18 cellular contexts compared by ENCODE assay signal in the genomic region with DNA sequence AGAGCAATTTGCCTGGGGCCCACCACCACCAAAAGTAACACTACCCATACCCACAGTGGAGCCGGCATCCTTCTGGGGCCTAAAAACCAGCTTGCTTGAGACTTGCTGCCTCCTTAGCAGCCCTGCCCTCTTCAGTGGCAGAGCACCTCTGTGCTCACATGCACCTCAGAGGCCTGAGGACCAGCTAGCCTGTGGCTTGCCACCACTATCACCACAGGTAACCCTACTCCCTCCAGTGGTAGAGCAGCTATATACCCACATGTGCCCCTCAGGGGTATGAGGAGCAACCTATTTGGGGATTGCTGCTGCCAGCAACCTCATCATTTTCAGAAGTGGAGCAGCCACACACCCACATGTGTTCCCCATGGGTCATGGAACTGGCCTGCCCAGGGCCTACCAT.
DNase-seq lines count a peak whose midpoint lies in the region; ATAC-seq, FAIRE-seq and TF ChIP-seq lines count a peak whose summit lies in the region.
"Had no signal": no experiment of that assay in that cellular context is flagged by ENCODE, and none has a peak within 500 bp of the region (broad histone marks: within the 10 kb centered on the region; RNA-seq: fewer than 3 reads in every experiment).

No MANE protein-coding gene starts in this region.

- no CpG with 5 or more reads among the region's 1 CpG for WGBS in H9 (ENCODE audit: extremely low coverage, insufficient read length, low lambda C conversion rate)

- no peak overlapping the region for H2AFZ ChIP-seq in H9 (ENCODE audit: low read length)
- H2AFZ ChIP-seq: GM23338 had no signal

- peak; percentile 68 for ATAC-seq in WTC11
- ATAC-seq: A549, GM23338, HepG2 had no signal

- no peaks in the 10 kb centered on the region for H3K4me1 Mint-ChIP-seq in H9
- no peaks in the 10 kb centered on the region for H3K4me1 Mint-ChIP-seq in WTC11
- peaks cover 41 to 62% of the 10 kb centered on the region in 2 donors for H3K4me1 Mint-ChIP-seq in immature natural killer cell
- H3K4me1 Mint-ChIP-seq: GM23338 had no signal

- no peaks in the 10 kb centered on the region for H3K36me3 ChIP-seq in kidney (ENCODE audit: control insufficient read depth in 1 of 2, insufficient read depth in 2 of 2, low read length in 2 of 2)
- H3K36me3 ChIP-seq: BE2C had no signal

- no peak overlapping the region for H3K4ac ChIP-seq in H9 (ENCODE audit: low read depth, low read length)

- no peak overlapping the region for H4K8ac ChIP-seq in H9 (replicated peaks; ENCODE audit: insufficient read length, low read depth, low read length)

- no peak overlapping the region for H3K27ac ChIP-seq in H9 (ENCODE audit: insufficient read length, low read depth, low read length)
- H3K27ac ChIP-seq in kidney (ENCODE audit: low read depth in 2 of 2, low read length in 2 of 2): no peak overlapping the region
- H3K27ac ChIP-seq: A549 had no signal

- H3K27me3 Mint-ChIP-seq in H9 (ENCODE audit: low read depth): no peaks in the 10 kb centered on the region
- H3K27me3 Mint-ChIP-seq in WTC11 (ENCODE audit: low read depth): no peaks in the 10 kb centered on the region
- peaks cover 0 to 5% (median 3%) of the 10 kb centered on the region in 3 donors for H3K27me3 Mint-ChIP-seq in immature natural killer cell (ENCODE audit: low read depth in 3 of 3)

- intact Hi-C loops in kidney (cut with DNase I): no loop called here

- H3T11ph ChIP-seq in H9 (ENCODE audit: low read length): no peak overlapping the region

- POLR2A ChIA-PET in WTC11 (lab: Charles Lee): no interaction called here

- H4K20me1 ChIP-seq in H9 (ENCODE audit: control insufficient read depth, insufficient read depth, insufficient read length): no peaks in the 10 kb centered on the region

- H3K27ac Mint-ChIP-seq in H9: no peak overlapping the region; a peak in 1 of 7 replicates
- no peak overlapping the region for H3K27ac Mint-ChIP-seq in WTC11
- H3K27ac Mint-ChIP-seq in immature natural killer cell: no peak overlapping the region
- H3K27ac Mint-ChIP-seq: GM23338 had no signal

- H2BK20ac ChIP-seq in H9 (ENCODE audit: low read depth, low read length, poor library complexity, severe bottlenecking): no peak overlapping the region

- H4K91ac ChIP-seq in H9 (ENCODE audit: insufficient read length, low read depth, low read length): no peak overlapping the region

- DNase-seq in H9 (no peak), WTC11 (ENCODE audit: low spot score) (no peak), kidney (peak; percentile 26), NCI-H526 (lab: John Stamatoyannopoulos, UW) (no peak), immature natural killer cell (no peak), SKM-1 treated with dmso at 0.1 percent for 144 hours (lab: John Stamatoyannopoulos, UW; ENCODE audit: unreplicated experiment) (no peak), NCI-H345 (lab: John Stamatoyannopoulos, UW) (no peak)
- DNase-seq: BE2C; Caco-2; CD8-positive, alpha-beta memory T cell; DMS53; GF-D8; H7 had no signal

- H3K79me2 ChIP-seq in H9 (ENCODE audit: insufficient read depth, low read length): no peaks in the 10 kb centered on the region

- H3K4me3 ChIP-seq in kidney (ENCODE audit: low read length in 2 of 2): no peak overlapping the region
- H3K4me3 ChIP-seq: A549, GM23338 had no signal

- TF ChIP-seq CTCF in H9 (conservative IDR thresholded peaks at IDR 0.05) (no peak), WTC11 (IDR thresholded peaks at IDR 0.05) (no peak), kidney (IDR thresholded peaks at IDR 0.05; ENCODE audit: borderline replicate concordance, extremely low read depth, insufficient read depth) (no peak)

- no peaks in the 10 kb centered on the region for H3K36me3 Mint-ChIP-seq in H9 (ENCODE audit: insufficient read depth in 1 of 3, low read depth in 3 of 3)
- no peaks in the 10 kb centered on the region for H3K36me3 Mint-ChIP-seq in WTC11
- peaks cover 0 to 6% (median 0%) of the 10 kb centered on the region in 3 donors for H3K36me3 Mint-ChIP-seq in immature natural killer cell

- H3K18ac ChIP-seq in H9 (ENCODE audit: insufficient read length, low read depth, low read length): no peak overlapping the region

- H3K27me3 ChIP-seq in H9 (ENCODE audit: insufficient read depth, low read length): no peaks in the 10 kb centered on the region
- H3K27me3 ChIP-seq: BE2C had no signal

- FAIRE-seq in kidney (lab: Jason Lieb, UNC): no peak
- FAIRE-seq: A549, GM18507, HepG2, HTR-8/SVneo had no signal

- no peak overlapping the region for H2AK5ac ChIP-seq in H9 (ENCODE audit: insufficient read length, low read length)

- no peak overlapping the region for H3K56ac ChIP-seq in H9 (ENCODE audit: insufficient read length, low read depth, low read length)

- H4K5ac ChIP-seq in H9 (ENCODE audit: insufficient read length, low read depth, low read length): no peak overlapping the region

- no peaks in the 10 kb centered on the region; a peak in 2 of 5 replicates for H3K9me3 Mint-ChIP-seq in H9
- no peaks in the 10 kb centered on the region; the same call in 1 of the 2 replicates for H3K9me3 Mint-ChIP-seq in WTC11
- H3K9me3 Mint-ChIP-seq in immature natural killer cell: peaks cover 0 to 3% (median 0%) of the 10 kb centered on the region in 6 donors
- H3K9me3 Mint-ChIP-seq: GM23338 had no signal

- H2BK15ac ChIP-seq in H9 (ENCODE audit: low read depth, low read length): no peak overlapping the region

- no peak overlapping the region for H3K4me3 Mint-ChIP-seq in H9
- H3K4me3 Mint-ChIP-seq in WTC11: no peak overlapping the region
- H3K4me3 Mint-ChIP-seq in immature natural killer cell: no peak overlapping the region
- H3K4me3 Mint-ChIP-seq: CD8-positive, alpha-beta memory T cell; GM23338 had no signal

- no peaks in the 10 kb centered on the region for H3K79me1 ChIP-seq in H9 (ENCODE audit: insufficient read depth, low read depth, low read length, poor library complexity, severe bottlenecking)

- no peaks in the 10 kb centered on the region for H3K4me1 ChIP-seq in H9 (ENCODE audit: insufficient read depth, low read length)
- no peaks in the 10 kb centered on the region for H3K4me1 ChIP-seq in kidney (ENCODE audit: control insufficient read depth in 1 of 2, insufficient read depth in 1 of 2, low read depth in 1 of 2, low read length in 2 of 2)
- H3K4me1 ChIP-seq: A549, BE2C, Caco-2 had no signal

- no peak overlapping the region for H3K4me2 ChIP-seq in H9 (ENCODE audit: insufficient read depth, insufficient read length, low read length)
- H3K4me2 ChIP-seq: A549, GM23338 had no signal

- H3K23me2 ChIP-seq in H9 (ENCODE audit: insufficient read length, low read depth, low read length, poor library complexity, severe bottlenecking): no peaks in the 10 kb centered on the region

- H2BK120ac ChIP-seq in H9 (ENCODE audit: low read depth, low read length, poor library complexity, severe bottlenecking): no peak overlapping the region

- H2BK5ac ChIP-seq in H9 (ENCODE audit: insufficient read length, low read length): no peak overlapping the region

- H2BK12ac ChIP-seq in H9 (ENCODE audit: insufficient read length, low read depth, low read length): no peak overlapping the region

- CTCF ChIA-PET in WTC11 (lab: Charles Lee): interaction anchor here (0.6 kb wide), 1 partner anchor 22 kb away, joined by 3 read pairs; no protein-coding TSS in a partner anchor

- no peak overlapping the region for H3K9ac ChIP-seq in H9 (ENCODE audit: extremely low read depth, insufficient read length, low read length)
- H3K9ac ChIP-seq in kidney (ENCODE audit: low read length in 2 of 2): no peak overlapping the region

- no peak overlapping the region for H3K23ac ChIP-seq in H9 (ENCODE audit: insufficient read length, low read depth, low read length)

- H3K9me3 ChIP-seq in H9 (ENCODE audit: control insufficient read depth, low read depth, low read length) (no peaks in the 10 kb centered on the region), kidney (ENCODE audit: control insufficient read depth in 1 of 2, low read length in 2 of 2) (no peaks in the 10 kb centered on the region)
- H3K9me3 ChIP-seq: A549, BE2C had no signal

- peak overlapping the region; percentile 42; the same call in 1 of the 2 replicates for H3K14ac ChIP-seq in H9 (ENCODE audit: insufficient read depth, low read length)

TF ChIP-seq in WTC11, 78 proteins besides CTCF, POLR2A, EP300 and RAD21 (continues in another document):
- no peak for TF ChIP-seq SMAD4 (CRISPR knock-in tag; IDR thresholded peaks at IDR 0.05)
- TF ChIP-seq ATF1 (CRISPR knock-in tag; IDR thresholded peaks at IDR 0.05): no peak
- no peak for TF ChIP-seq STAT6 (CRISPR knock-in tag; conservative IDR thresholded peaks at IDR 0.05; ENCODE audit: low read depth)
- TF ChIP-seq RORB (CRISPR knock-in tag; IDR thresholded peaks at IDR 0.05): no peak
